In genomic region chr10:122435212-122435827, GRCh38 we compare ENCODE assay signal across 9 cellular contexts. TPM values are rescaled to one million over a fixed set of nuclear protein-coding genes. Genes with fewer than 3 reads are reported as not detected.
DNase-seq lines count a peak whose midpoint lies in the region; ATAC-seq, FAIRE-seq and TF ChIP-seq lines count a peak whose summit lies in the region.
"Had no signal": no experiment of that assay in that cellular context is flagged by ENCODE, and none has a peak within 500 bp of the region (broad histone marks: within the 10 kb centered on the region; RNA-seq: fewer than 3 reads in every experiment).

No MANE protein-coding gene starts in this region.

- H3K27me3 ChIP-seq in Panc1 (ENCODE audit: control insufficient read depth, insufficient read depth, low read length) (no peaks in the 10 kb centered on the region), endothelial cell of umbilical vein (ENCODE audit: control insufficient read depth in 2 of 2, insufficient read depth in 2 of 2, low read length in 2 of 2) (no peaks in the 10 kb centered on the region)

- H3K4me3 Mint-ChIP-seq in nephron = no peak overlapping the region

- no peak overlapping the region for H3K27ac ChIP-seq in Panc1 (ENCODE audit: low read length)
- no peak overlapping the region for H3K27ac ChIP-seq in endothelial cell of umbilical vein (ENCODE audit: insufficient read depth, low read depth, low read length)

- peaks cover 4% of the 10 kb centered on the region for H3K9me3 Mint-ChIP-seq in nephron

- H3K27ac Mint-ChIP-seq in nephron = no peak overlapping the region

- no peaks in the 10 kb centered on the region for H3K79me2 ChIP-seq in endothelial cell of umbilical vein (ENCODE audit: control insufficient read depth, insufficient read depth, low read length)

- H3K9ac ChIP-seq in endothelial cell of umbilical vein (replicated peaks; ENCODE audit: extremely low read depth, insufficient read depth, low read length) = no peak overlapping the region

- peak; percentile 66; the same call in 1 of the 2 replicates for TF ChIP-seq CTCF in Panc1 (IDR thresholded peaks at IDR 0.05)
- peak; percentile 8 to 23 for TF ChIP-seq CTCF in endothelial cell of umbilical vein (IDR thresholded peaks at IDR 0.05; ENCODE audit: extremely low read depth in 1 of 2, insufficient read depth in 1 of 2, low read depth in 1 of 2, low read length in 2 of 2)
- TF ChIP-seq CTCF in nephron (IDR thresholded peaks at IDR 0.05; ENCODE audit: unreplicated experiment in 3 of 3) = peak; percentile 64 to 80 (median 72)

- FAIRE-seq in endothelial cell of umbilical vein (lab: Jason Lieb, UNC) = peak; percentile 4

- no peak overlapping the region for H3K4me2 ChIP-seq in endothelial cell of umbilical vein (ENCODE audit: insufficient read depth, low read length)

- H3K4me1 Mint-ChIP-seq in nephron = no peaks in the 10 kb centered on the region

- ATAC-seq in Panc1 (peak; percentile 78), HG02885 (IDR thresholded peaks at IDR 0.05; ENCODE audit: poor library complexity, unreplicated experiment) (no peak)

- H3K27me3 Mint-ChIP-seq in nephron (ENCODE audit: low read depth) = no peaks in the 10 kb centered on the region

- H3K9me1 ChIP-seq in endothelial cell of umbilical vein (replicated peaks; ENCODE audit: control insufficient read depth, extremely low read depth, insufficient read depth, low read length) = no peaks in the 10 kb centered on the region

- H3K9me3 ChIP-seq in Panc1 (ENCODE audit: control insufficient read depth, insufficient read depth, low read depth, low read length) (no peaks in the 10 kb centered on the region), endothelial cell of umbilical vein (replicated peaks; ENCODE audit: control insufficient read depth, insufficient read depth, low read length) (no peaks in the 10 kb centered on the region)

- no peak for TF ChIP-seq POLR2A in endothelial cell of umbilical vein (IDR thresholded peaks at IDR 0.05; ENCODE audit: low read depth, low read length)

- H3K4me1 ChIP-seq in Panc1 (ENCODE audit: control insufficient read depth, insufficient read depth, low read length) (no peaks in the 10 kb centered on the region), endothelial cell of umbilical vein (ENCODE audit: control insufficient read depth, extremely low read depth, insufficient read depth, low read length) (no peaks in the 10 kb centered on the region)

- intact Hi-C loops in Panc1 (cut with micrococcal nuclease; ENCODE audit: unreplicated experiment) = loop anchor here (1.0 kb wide), 1 partner anchor 136 kb away; no protein-coding TSS in a partner anchor
- intact Hi-C loops in endothelial cell of umbilical vein (cut with micrococcal nuclease) = loop anchor here (1.0 to 5.0 kb wide), 7 partner anchors 93 to 384 kb away; no protein-coding TSS in a partner anchor

- in situ Hi-C loops in Panc1 (cut with HindIII; ENCODE audit: low pct_unique_long_range_greater_than_20kb, low sequenced_read_pairs) = no loop called here

- dilution Hi-C loops in endothelial cell of umbilical vein (cut with MboI; ENCODE audit: extremely low pct_ligation_motif_present, low sequenced_read_pairs) = loop anchor here (25.0 kb wide), 1 partner anchor 148 kb away; no protein-coding TSS in a partner anchor

- H2AFZ ChIP-seq in endothelial cell of umbilical vein (ENCODE audit: low read depth, low read length) = no peak overlapping the region

- H3K4me3 ChIP-seq in Panc1 (ENCODE audit: low read depth in 2 of 2, low read length in 2 of 2) (no peak overlapping the region), endothelial cell of umbilical vein (replicated peaks in 1 of 3; ENCODE audit: insufficient read depth in 1 of 3, low read depth in 1 of 3, low read length in 3 of 3) (no peak overlapping the region)

- H4K20me1 ChIP-seq in endothelial cell of umbilical vein (replicated peaks; ENCODE audit: control insufficient read depth, extremely low read depth, insufficient read depth, low read length) = no peaks in the 10 kb centered on the region

- POLR2A ChIA-PET in Panc1 (lab: Charles Lee) = no interaction called here
- POLR2A ChIA-PET in endothelial cell of umbilical vein (lab: Charles Lee) = no interaction called here

- peak; percentile 30 for DNase-seq in AG20443 (ENCODE audit: low spot score)
- DNase-seq in HS-27A (ENCODE audit: low read depth) = peak; percentile 12
- peak; percentile 18 for DNase-seq in Panc1 (ENCODE audit: low read depth, low spot score)
- DNase-seq in endothelial cell of umbilical vein (ENCODE audit: low read depth, low spot score) = peak; percentile 64
- no peak for DNase-seq in stimulated activated CD4-positive, alpha-beta T cell treated with anti-CD3 and anti-CD28 coated beads, Interleukin-2, amount 100 ng/mL, for 48 hours
- no peak for DNase-seq in activated naive CD4-positive, alpha-beta T cell treated with anti-CD3 and anti-CD28 coated beads, Interleukin-2, amount 50 U/mL, for 16 hours

- peaks cover 14% of the 10 kb centered on the region for H3K36me3 Mint-ChIP-seq in nephron (ENCODE audit: low read depth)

- H3K36me3 ChIP-seq in Panc1 (ENCODE audit: control insufficient read depth, insufficient read depth, low read length) (peaks cover 13% of the 10 kb centered on the region), endothelial cell of umbilical vein (ENCODE audit: control insufficient read depth in 2 of 2, extremely low read depth in 1 of 2, insufficient read depth in 2 of 2, low read length in 2 of 2) (peaks cover under 1 to 9% of the 10 kb centered on the region in 2 experiments)

- BruUV-seq in Panc1 (replicated peaks; lab: Mats Ljungman, UMichigan) (no TSS peak), endothelial cell of umbilical vein (replicated peaks; lab: Mats Ljungman, UMichigan) (no TSS peak)

- CTCF ChIA-PET in Panc1 (lab: Charles Lee) (interaction anchor here (0.5 to 3.9 kb wide), 7 partner anchors 10 to 203 kb away, joined by 3 to 28 read pairs (median 3); no protein-coding TSS in a partner anchor), endothelial cell of umbilical vein (lab: Charles Lee) (interaction anchor here (0.6 to 4.3 kb wide), 54 partner anchors 10 to 293 kb away, joined by 3 to 191 read pairs (median 4); partner anchors contain the start of genes ARMS2, BTBD16 and PLEKHA1)

TF ChIP-seq in endothelial cell of umbilical vein, 7 proteins besides CTCF, POLR2A, EP300 and RAD21:
- TF ChIP-seq POLR2AphosphoS5 (IDR thresholded peaks at IDR 0.05; ENCODE audit: insufficient read depth, low read depth, low read length) (no peak), GATA2 (IDR thresholded peaks at IDR 0.05; ENCODE audit: insufficient read depth, insufficient read length, low read depth, low read length) (no peak), EZH2 (IDR thresholded peaks at IDR 0.05; ENCODE audit: borderline replicate concordance, low read depth, low read length, severe bottlenecking) (no peak), MYC (IDR thresholded peaks at IDR 0.05; ENCODE audit: low read depth, low read length) (no peak), MAX (IDR thresholded peaks at IDR 0.05; ENCODE audit: insufficient read depth, insufficient read length) (no peak), FOS (IDR thresholded peaks at IDR 0.05; ENCODE audit: borderline replicate concordance, insufficient read depth, low read length) (no peak), JUN (IDR thresholded peaks at IDR 0.05; ENCODE audit: borderline replicate concordance, insufficient read depth, insufficient read length, low read depth) (no peak)
TF ChIP-seq in endothelial cell of umbilical vein: peak in this region for 0.

RNA-seq across cellular contexts. Expression of gene ARMS2, which starts 19.1 kb away (rescaled TPM):
- total RNA-seq in Panc1 (2021; ENCODE audit: unreplicated experiment) (not detected), endothelial cell of umbilical vein (not detected in 2 replicates)
- polyA plus RNA-seq in Panc1 (2012; ENCODE audit: insufficient read length) = not detected
- not detected in 2 replicates for polyA plus RNA-seq in endothelial cell of umbilical vein
- not detected in 2 replicates for polyA plus RNA-seq in endothelial cell of umbilical vein (2011; cell fraction: cytosol; rRNA removed)
- not detected in 2 replicates for polyA plus RNA-seq in endothelial cell of umbilical vein (2011; cell fraction: nucleus; rRNA removed)
- not detected in 2 replicates for polyA plus RNA-seq in endothelial cell of umbilical vein (2012)
- 0.63 TPM in 1 of 2 replicates, not detected in the other for polyA minus RNA-seq in endothelial cell of umbilical vein
- not detected for polyA minus RNA-seq in endothelial cell of umbilical vein (2011; cell fraction: cytosol; rRNA and poly(A)+ RNA removed)
- polyA minus RNA-seq in endothelial cell of umbilical vein (2011; cell fraction: nucleus; rRNA and poly(A)+ RNA removed) = not detected in 2 replicates
- polyA plus RNA-seq: adipose tissue had no signal

RNA-seq across cellular contexts. Expression of gene HTRA1, which starts 26.0 kb away (rescaled TPM):
- 32.8 TPM for total RNA-seq in Panc1 (2021; ENCODE audit: unreplicated experiment)
- polyA plus RNA-seq in Panc1 (2012; ENCODE audit: insufficient read length) = 50.5 TPM
- total RNA-seq in endothelial cell of umbilical vein = 192 and 255 TPM in 2 replicates
- polyA plus RNA-seq in endothelial cell of umbilical vein = 270 and 309 TPM in 2 replicates
- 255 and 265 TPM in 2 replicates for polyA plus RNA-seq in endothelial cell of umbilical vein (2011; cell fraction: cytosol; rRNA removed)
- 148 TPM in 2 replicates for polyA plus RNA-seq in endothelial cell of umbilical vein (2011; cell fraction: nucleus; rRNA removed)
- 177 and 200 TPM in 2 replicates for polyA plus RNA-seq in endothelial cell of umbilical vein (2012)
- polyA minus RNA-seq in endothelial cell of umbilical vein = 97.3 and 139 TPM in 2 replicates
- polyA minus RNA-seq in endothelial cell of umbilical vein (2011; cell fraction: cytosol; rRNA and poly(A)+ RNA removed) = 16.6 TPM
- 27.5 and 29.2 TPM in 2 replicates for polyA minus RNA-seq in endothelial cell of umbilical vein (2011; cell fraction: nucleus; rRNA and poly(A)+ RNA removed)

Comparison
In these comparisons a context has a peak if more than half of its experiments do, and no peak if none do; other contexts are left out.
1. DNase-seq: peak in AG20443 (single experiment), HS-27A (single experiment), Panc1 (single experiment) and endothelial cell of umbilical vein (single experiment); none in stimulated activated CD4-positive, alpha-beta T cell treated with anti-CD3 and anti-CD28 coated beads, Interleukin-2, amount 100 ng/mL, for 48 hours (0 of 2) and activated naive CD4-positive, alpha-beta T cell treated with anti-CD3 and anti-CD28 coated beads, Interleukin-2, amount 50 U/mL, for 16 hours (single experiment).
2. CTCF ChIP-seq: peak in every context shown above with its lines; median percentile 72 in nephron; 66 in Panc1; 16 in endothelial cell of umbilical vein.